9 cellular contexts compared by ENCODE assay signal in genomic region chr19:15869109-15869555, GRCh38. TPM values are rescaled to one million over a fixed set of nuclear protein-coding genes. Genes with fewer than 3 reads are reported as not detected.
A peak's percentile ranks its signal among the peaks of the same experiment; 100 is the strongest.
DNase-seq lines count a peak whose midpoint lies in the region; ATAC-seq, FAIRE-seq and TF ChIP-seq lines count a peak whose summit lies in the region.
"Had no signal": no experiment of that assay in that cellular context is flagged by ENCODE, and none has a peak within 500 bp of the region (broad histone marks: within the 10 kb centered on the region; RNA-seq: fewer than 3 reads in every experiment).

No MANE protein-coding gene starts in this region.

- H3K36me3 ChIP-seq in endothelial cell of umbilical vein (ENCODE audit: control insufficient read depth in 2 of 2, extremely low read depth in 1 of 2, insufficient read depth in 2 of 2, low read length in 2 of 2) = no peaks in the 10 kb centered on the region

- peak; percentile 32 to 64 for TF ChIP-seq CTCF in endothelial cell of umbilical vein (IDR thresholded peaks at IDR 0.05; ENCODE audit: extremely low read depth in 1 of 2, insufficient read depth in 1 of 2, low read depth in 1 of 2, low read length in 2 of 2)

- H3K27me3 ChIP-seq in endothelial cell of umbilical vein (ENCODE audit: control insufficient read depth in 2 of 2, insufficient read depth in 2 of 2, low read length in 2 of 2) = no peaks in the 10 kb centered on the region

- intact Hi-C loops in activated CD4-positive, alpha-beta T cell treated with anti-CD3 and anti-CD28 coated beads for 36 hours (cut with DNase I, micrococcal nuclease) = loop anchor here in 1 of 2 experiments (1.0 to 5.0 kb wide), 2 partner anchors 57 to 240 kb away; no protein-coding TSS in a partner anchor
- intact Hi-C loops in endothelial cell of umbilical vein (cut with micrococcal nuclease) = loop anchor here (1.0 kb wide), 2 partner anchors 240 to 285 kb away; no protein-coding TSS in a partner anchor

- no peak overlapping the region for H3K27ac Mint-ChIP-seq in activated CD4-positive, alpha-beta T cell treated with anti-CD3 and anti-CD28 coated beads for 36 hours
- peak overlapping the region in 5 of 10 donors; percentile 17 to 54 (median 34) for H3K27ac Mint-ChIP-seq in naive thymus-derived CD8-positive, alpha-beta T cell

- no peaks in the 10 kb centered on the region for H3K79me2 ChIP-seq in endothelial cell of umbilical vein (ENCODE audit: control insufficient read depth, insufficient read depth, low read length)

- H2AFZ ChIP-seq in endothelial cell of umbilical vein (ENCODE audit: low read depth, low read length) = no peak overlapping the region

- H3K9me3 Mint-ChIP-seq in activated CD4-positive, alpha-beta T cell treated with anti-CD3 and anti-CD28 coated beads for 36 hours (ENCODE audit: low read depth) = no peaks in the 10 kb centered on the region
- peaks cover 0 to 2% (median 0%) of the 10 kb centered on the region in 9 donors for H3K9me3 Mint-ChIP-seq in naive thymus-derived CD8-positive, alpha-beta T cell

- peaks cover 3% of the 10 kb centered on the region for H3K4me1 Mint-ChIP-seq in activated CD4-positive, alpha-beta T cell treated with anti-CD3 and anti-CD28 coated beads for 36 hours
- H3K4me1 Mint-ChIP-seq in naive thymus-derived CD8-positive, alpha-beta T cell = peaks cover 9 to 19% (median 16%) of the 10 kb centered on the region in 4 donors

- no peak overlapping the region for H3K4me2 ChIP-seq in endothelial cell of umbilical vein (ENCODE audit: insufficient read depth, low read length)

- peaks cover 5% of the 10 kb centered on the region for H3K27me3 Mint-ChIP-seq in activated CD4-positive, alpha-beta T cell treated with anti-CD3 and anti-CD28 coated beads for 36 hours
- H3K27me3 Mint-ChIP-seq in naive thymus-derived CD8-positive, alpha-beta T cell = peaks cover 0 to 11% (median 5%) of the 10 kb centered on the region in 5 donors

- no peak overlapping the region for H3K4me3 ChIP-seq in endothelial cell of umbilical vein (replicated peaks in 1 of 3; ENCODE audit: insufficient read depth in 1 of 3, low read depth in 1 of 3, low read length in 3 of 3)

- dilution Hi-C loops in endothelial cell of umbilical vein (cut with MboI; ENCODE audit: extremely low pct_ligation_motif_present, low sequenced_read_pairs) = no loop called here

- H3K27ac ChIP-seq in endothelial cell of umbilical vein (ENCODE audit: insufficient read depth, low read depth, low read length) = no peak overlapping the region

- no peaks in the 10 kb centered on the region for H3K9me3 ChIP-seq in endothelial cell of umbilical vein (replicated peaks; ENCODE audit: control insufficient read depth, insufficient read depth, low read length)

- H3K9ac ChIP-seq in endothelial cell of umbilical vein (replicated peaks; ENCODE audit: extremely low read depth, insufficient read depth, low read length) = no peak overlapping the region

- CTCF ChIA-PET in activated CD4-positive, alpha-beta T cell treated with anti-CD3 and anti-CD28 coated beads for 36 hours (lab: Charles Lee) = interaction anchor here (0.6 to 1.2 kb wide), 4 partner anchors 11 to 316 kb away, joined by 3 read pairs; partner anchors contain the start of gene FAM32A
- CTCF ChIA-PET in endothelial cell of umbilical vein (lab: Charles Lee) = interaction anchor here (0.9 to 1.3 kb wide), 2 partner anchors 20 to 777 kb away, joined by 3 to 5 read pairs; no protein-coding TSS in a partner anchor

- peak; percentile 4 for DNase-seq in NCI-H2227 (lab: John Stamatoyannopoulos, UW; ENCODE audit: unreplicated experiment)
- no peak for DNase-seq in NCI-H2227 treated with DMSO at 0.1 percent for 48 hours (lab: John Stamatoyannopoulos, UW)
- peak; percentile 16 for DNase-seq in NAMALWA (ENCODE audit: low spot score)
- peak; percentile 50 for DNase-seq in activated CD4-positive, alpha-beta T cell treated with anti-CD3 and anti-CD28 coated beads for 36 hours
- peak; percentile 24 for DNase-seq in endothelial cell of umbilical vein (ENCODE audit: low read depth, low spot score)
- peak in 9 of 10 donors; percentile 10 to 76 (median 29) for DNase-seq in naive thymus-derived CD8-positive, alpha-beta T cell
- no peak for DNase-seq in NCI-H1048 (lab: John Stamatoyannopoulos, UW)

- peak; percentile 74 for ATAC-seq in activated CD4-positive, alpha-beta T cell treated with anti-CD3 and anti-CD28 coated beads for 36 hours
- ATAC-seq in naive thymus-derived CD8-positive, alpha-beta T cell = peak; percentile 86 to 88
- ATAC-seq in GM18858 (IDR thresholded peaks at IDR 0.05; ENCODE audit: unreplicated experiment) = no peak

- no peak overlapping the region for H3K4me3 Mint-ChIP-seq in activated CD4-positive, alpha-beta T cell treated with anti-CD3 and anti-CD28 coated beads for 36 hours
- H3K4me3 Mint-ChIP-seq in naive thymus-derived CD8-positive, alpha-beta T cell = no peak overlapping the region

- POLR2A ChIA-PET in activated CD4-positive, alpha-beta T cell treated with anti-CD3 and anti-CD28 coated beads for 36 hours (lab: Charles Lee) = no interaction called here
- POLR2A ChIA-PET in endothelial cell of umbilical vein (lab: Charles Lee) = no interaction called here
- POLR2A ChIA-PET in naive thymus-derived CD8-positive, alpha-beta T cell (lab: Charles Lee) = interaction anchor here (0.7 kb wide), 1 partner anchor 38 kb away, joined by 3 read pairs; no protein-coding TSS in a partner anchor

- H4K20me1 ChIP-seq in endothelial cell of umbilical vein (replicated peaks; ENCODE audit: control insufficient read depth, extremely low read depth, insufficient read depth, low read length) = no peaks in the 10 kb centered on the region

- H3K4me1 ChIP-seq in endothelial cell of umbilical vein (ENCODE audit: control insufficient read depth, extremely low read depth, insufficient read depth, low read length) = no peaks in the 10 kb centered on the region

- no peak for TF ChIP-seq POLR2A in endothelial cell of umbilical vein (IDR thresholded peaks at IDR 0.05; ENCODE audit: low read depth, low read length)

- BruUV-seq in endothelial cell of umbilical vein (replicated peaks; lab: Mats Ljungman, UMichigan) = no TSS peak

- H3K36me3 Mint-ChIP-seq in activated CD4-positive, alpha-beta T cell treated with anti-CD3 and anti-CD28 coated beads for 36 hours (ENCODE audit: low read depth) = no peaks in the 10 kb centered on the region
- H3K36me3 Mint-ChIP-seq in naive thymus-derived CD8-positive, alpha-beta T cell = no peaks in the 10 kb centered on the region

- no peaks in the 10 kb centered on the region for H3K9me1 ChIP-seq in endothelial cell of umbilical vein (replicated peaks; ENCODE audit: control insufficient read depth, extremely low read depth, insufficient read depth, low read length)

- FAIRE-seq in endothelial cell of umbilical vein (lab: Jason Lieb, UNC) = peak; percentile 68

TF ChIP-seq in endothelial cell of umbilical vein, 7 proteins besides CTCF, POLR2A, EP300 and RAD21:
- TF ChIP-seq EZH2 (IDR thresholded peaks at IDR 0.05; ENCODE audit: borderline replicate concordance, low read depth, low read length, severe bottlenecking) = no peak
- TF ChIP-seq JUN (IDR thresholded peaks at IDR 0.05; ENCODE audit: borderline replicate concordance, insufficient read depth, insufficient read length, low read depth) = no peak
- no peak for TF ChIP-seq POLR2AphosphoS5 (IDR thresholded peaks at IDR 0.05; ENCODE audit: insufficient read depth, low read depth, low read length)
- no peak for TF ChIP-seq GATA2 (IDR thresholded peaks at IDR 0.05; ENCODE audit: insufficient read depth, insufficient read length, low read depth, low read length)
- TF ChIP-seq MAX (IDR thresholded peaks at IDR 0.05; ENCODE audit: insufficient read depth, insufficient read length) = no peak
- TF ChIP-seq FOS (IDR thresholded peaks at IDR 0.05; ENCODE audit: borderline replicate concordance, insufficient read depth, low read length) = no peak
- TF ChIP-seq MYC (IDR thresholded peaks at IDR 0.05; ENCODE audit: low read depth, low read length) = no peak

RNA-seq across cellular contexts. Expression of gene CYP4F2, which starts 28.7 kb away (rescaled TPM):
- total RNA-seq in activated CD4-positive, alpha-beta T cell treated with anti-CD3 and anti-CD28 coated beads for 36 hours = not detected
- not detected in 2 replicates for total RNA-seq in endothelial cell of umbilical vein
- not detected in 2 replicates for polyA plus RNA-seq in endothelial cell of umbilical vein
- polyA plus RNA-seq in endothelial cell of umbilical vein (2011; cell fraction: cytosol; rRNA removed) = not detected in 2 replicates
- not detected in 2 replicates for polyA plus RNA-seq in endothelial cell of umbilical vein (2011; cell fraction: nucleus; rRNA removed)
- polyA plus RNA-seq in endothelial cell of umbilical vein (2012) = not detected in 2 replicates
- polyA minus RNA-seq in endothelial cell of umbilical vein = not detected in 2 replicates
- not detected for polyA minus RNA-seq in endothelial cell of umbilical vein (2011; cell fraction: cytosol; rRNA and poly(A)+ RNA removed)
- not detected in 2 replicates for polyA minus RNA-seq in endothelial cell of umbilical vein (2011; cell fraction: nucleus; rRNA and poly(A)+ RNA removed)
- total RNA-seq in naive thymus-derived CD8-positive, alpha-beta T cell = not detected
- polyA plus RNA-seq in naive thymus-derived CD8-positive, alpha-beta T cell = not detected
- total RNA-seq: temporal lobe had no signal

RNA-seq across cellular contexts. Expression of gene OR10H1, which starts 53.7 kb away (rescaled TPM):
- not detected for total RNA-seq in activated CD4-positive, alpha-beta T cell treated with anti-CD3 and anti-CD28 coated beads for 36 hours
- total RNA-seq in endothelial cell of umbilical vein = not detected in 2 replicates
- polyA plus RNA-seq in endothelial cell of umbilical vein = not detected in 2 replicates
- polyA plus RNA-seq in endothelial cell of umbilical vein (2011; cell fraction: cytosol; rRNA removed) = not detected in 2 replicates
- polyA plus RNA-seq in endothelial cell of umbilical vein (2011; cell fraction: nucleus; rRNA removed) = not detected in 2 replicates
- not detected in 2 replicates for polyA plus RNA-seq in endothelial cell of umbilical vein (2012)
- not detected in 2 replicates for polyA minus RNA-seq in endothelial cell of umbilical vein
- polyA minus RNA-seq in endothelial cell of umbilical vein (2011; cell fraction: cytosol; rRNA and poly(A)+ RNA removed) = not detected
- polyA minus RNA-seq in endothelial cell of umbilical vein (2011; cell fraction: nucleus; rRNA and poly(A)+ RNA removed) = not detected in 2 replicates
- total RNA-seq in naive thymus-derived CD8-positive, alpha-beta T cell = not detected
- polyA plus RNA-seq in naive thymus-derived CD8-positive, alpha-beta T cell = not detected
- total RNA-seq: temporal lobe had no signal

Comparison
In these comparisons a context has a peak if more than half of its experiments do, and no peak if none do; other contexts are left out.
1. DNase-seq: peak in NCI-H2227 (single experiment), NAMALWA (single experiment), activated CD4-positive, alpha-beta T cell treated with anti-CD3 and anti-CD28 coated beads for 36 hours (single experiment), endothelial cell of umbilical vein (single experiment) and naive thymus-derived CD8-positive, alpha-beta T cell (9 of 10); none in NCI-H2227 treated with DMSO at 0.1 percent for 48 hours (single experiment) and NCI-H1048 (single experiment).